ENCODE assay signal across 1 cellular context in the genomic region with DNA sequence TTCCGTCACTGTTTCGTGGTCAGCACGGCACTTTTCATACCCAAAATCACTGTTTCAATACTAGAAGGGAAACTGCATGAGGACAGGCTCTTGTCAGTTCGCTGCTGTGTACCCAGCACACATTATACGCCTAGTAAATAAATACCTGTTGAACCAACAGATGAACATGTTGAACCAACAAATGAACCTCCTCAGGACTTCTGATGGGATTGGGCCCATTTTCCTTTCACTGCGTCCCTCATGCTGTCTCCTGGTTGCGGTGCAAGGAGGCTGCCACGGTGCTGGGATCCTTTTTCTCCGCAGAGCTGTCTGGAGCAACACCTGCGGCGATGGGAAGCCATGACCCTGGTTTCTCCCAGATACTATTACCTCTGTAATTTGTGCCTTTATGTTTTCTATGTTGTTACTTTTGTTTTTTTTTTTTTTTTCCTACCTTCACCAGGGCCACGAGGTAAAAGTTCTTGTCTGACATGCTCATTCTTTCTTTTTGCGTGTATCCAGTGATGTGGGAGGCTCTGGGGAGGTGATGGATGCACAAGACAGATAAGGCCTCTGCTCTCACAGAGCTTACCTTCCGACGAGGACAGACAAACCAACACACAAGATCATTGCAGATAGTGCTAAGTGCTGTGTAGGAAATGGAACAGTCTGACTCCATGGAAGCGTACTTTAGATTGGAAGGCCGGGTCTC.
TF ChIP-seq lines count a peak whose summit lies in the region.

No MANE protein-coding gene starts in this region.

TF ChIP-seq in HepG2, 621 proteins besides CTCF, POLR2A, EP300 and RAD21 (continued from another document and continues in another):
- TF ChIP-seq, protein P1, sequence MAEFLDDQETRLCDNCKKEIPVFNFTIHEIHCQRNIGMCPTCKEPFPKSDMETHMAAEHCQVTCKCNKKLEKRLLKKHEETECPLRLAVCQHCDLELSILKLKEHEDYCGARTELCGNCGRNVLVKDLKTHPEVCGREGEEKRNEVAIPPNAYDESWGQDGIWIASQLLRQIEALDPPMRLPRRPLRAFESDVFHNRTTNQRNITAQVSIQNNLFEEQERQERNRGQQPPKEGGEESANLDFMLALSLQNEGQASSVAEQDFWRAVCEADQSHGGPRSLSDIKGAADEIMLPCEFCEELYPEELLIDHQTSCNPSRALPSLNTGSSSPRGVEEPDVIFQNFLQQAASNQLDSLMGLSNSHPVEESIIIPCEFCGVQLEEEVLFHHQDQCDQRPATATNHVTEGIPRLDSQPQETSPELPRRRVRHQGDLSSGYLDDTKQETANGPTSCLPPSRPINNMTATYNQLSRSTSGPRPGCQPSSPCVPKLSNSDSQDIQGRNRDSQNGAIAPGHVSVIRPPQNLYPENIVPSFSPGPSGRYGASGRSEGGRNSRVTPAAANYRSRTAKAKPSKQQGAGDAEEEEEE (CRISPR knock-in tag; IDR thresholded peaks at IDR 0.05; ENCODE audit: borderline replicate concordance) = peak; percentile 66; the same call in 1 of the 2 replicates
- TF ChIP-seq NR2F6 (IDR thresholded peaks at IDR 0.05) (no peak), NR2F6 (CRISPR knock-in tag; IDR thresholded peaks at IDR 0.05) (0 out of 2 replicates have a peak, but pooled peaks have one; percentile 6), RXRA (CRISPR knock-in tag; IDR thresholded peaks at IDR 0.05) (no peak), NONO (IDR thresholded peaks at IDR 0.05) (no peak), NONO (CRISPR knock-in tag; conservative IDR thresholded peaks at IDR 0.05) (peak; percentile 72), ZBTB2 (CRISPR knock-in tag; IDR thresholded peaks at IDR 0.05; ENCODE audit: low read depth) (0 out of 2 replicates have a peak, but pooled peaks have one; percentile 45), ZNF746 (CRISPR knock-in tag; IDR thresholded peaks at IDR 0.05) (0 out of 2 replicates have a peak, but pooled peaks have one; percentile 0), PAXIP1 (CRISPR knock-in tag; conservative IDR thresholded peaks at IDR 0.05) (0 out of 2 replicates have a peak, but pooled peaks have one; percentile 7), MIER3 (CRISPR knock-in tag; IDR thresholded peaks at IDR 0.05; ENCODE audit: borderline replicate concordance) (0 out of 2 replicates have a peak, but pooled peaks have one; percentile 6), ATF4 (CRISPR knock-in tag; IDR thresholded peaks at IDR 0.05) (peak in 1 of 2 experiments; percentile 28; a peak in 1 of 4 replicates), ZNF280D (CRISPR knock-in tag; IDR thresholded peaks at IDR 0.05) (peak; percentile 87; the same call in 1 of the 2 replicates), RBM22 (optimal IDR thresholded peaks at IDR 0.05; ENCODE audit: low read length) (peak; percentile 28), MAX (IDR thresholded peaks at IDR 0.05) (no peak), HDAC2 (CRISPR knock-in tag; IDR thresholded peaks at IDR 0.05) (peak; percentile 14; the same call in 1 of the 2 replicates), ZNF367 (CRISPR knock-in tag; IDR thresholded peaks at IDR 0.05; ENCODE audit: borderline replicate concordance) (no peak), HOXD1 (CRISPR knock-in tag; IDR thresholded peaks at IDR 0.05) (no peak), TFDP2 (CRISPR knock-in tag; IDR thresholded peaks at IDR 0.05) (no peak), BATF2 (CRISPR knock-in tag; IDR thresholded peaks at IDR 0.05) (0 out of 2 replicates have a peak, but pooled peaks have one; percentile 69), ZNF547 (CRISPR knock-in tag; IDR thresholded peaks at IDR 0.05) (0 out of 2 replicates have a peak, but pooled peaks have one; percentile 9), SAFB2 (CRISPR knock-in tag; IDR thresholded peaks at IDR 0.05; ENCODE audit: borderline replicate concordance, low read depth) (0 out of 2 replicates have a peak, but pooled peaks have one; percentile 15), ZNF605 (CRISPR knock-in tag; IDR thresholded peaks at IDR 0.05) (peak; percentile 76; the same call in 1 of the 2 replicates), ZNF362 (CRISPR knock-in tag; IDR thresholded peaks at IDR 0.05; ENCODE audit: borderline replicate concordance) (no peak), ZC3H13 (CRISPR knock-in tag; IDR thresholded peaks at IDR 0.05) (peak; percentile 83), ZNF737 (CRISPR knock-in tag; IDR thresholded peaks at IDR 0.05; ENCODE audit: borderline replicate concordance) (peak; percentile 68; the same call in 1 of the 2 replicates)
- TF ChIP-seq, protein P2, sequence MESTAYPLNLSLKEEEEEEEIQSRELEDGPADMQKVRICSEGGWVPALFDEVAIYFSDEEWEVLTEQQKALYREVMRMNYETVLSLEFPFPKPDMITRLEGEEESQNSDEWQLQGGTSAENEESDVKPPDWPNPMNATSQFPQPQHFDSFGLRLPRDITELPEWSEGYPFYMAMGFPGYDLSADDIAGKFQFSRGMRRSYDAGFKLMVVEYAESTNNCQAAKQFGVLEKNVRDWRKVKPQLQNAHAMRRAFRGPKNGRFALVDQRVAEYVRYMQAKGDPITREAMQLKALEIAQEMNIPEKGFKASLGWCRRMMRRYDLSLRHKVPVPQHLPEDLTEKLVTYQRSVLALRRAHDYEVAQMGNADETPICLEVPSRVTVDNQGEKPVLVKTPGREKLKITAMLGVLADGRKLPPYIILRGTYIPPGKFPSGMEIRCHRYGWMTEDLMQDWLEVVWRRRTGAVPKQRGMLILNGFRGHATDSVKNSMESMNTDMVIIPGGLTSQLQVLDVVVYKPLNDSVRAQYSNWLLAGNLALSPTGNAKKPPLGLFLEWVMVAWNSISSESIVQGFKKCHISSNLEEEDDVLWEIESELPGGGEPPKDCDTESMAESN (CRISPR knock-in tag; conservative IDR thresholded peaks at IDR 0.05) = peak; percentile 99; the same call in 1 of the 2 replicates
- TF ChIP-seq, protein P3, sequence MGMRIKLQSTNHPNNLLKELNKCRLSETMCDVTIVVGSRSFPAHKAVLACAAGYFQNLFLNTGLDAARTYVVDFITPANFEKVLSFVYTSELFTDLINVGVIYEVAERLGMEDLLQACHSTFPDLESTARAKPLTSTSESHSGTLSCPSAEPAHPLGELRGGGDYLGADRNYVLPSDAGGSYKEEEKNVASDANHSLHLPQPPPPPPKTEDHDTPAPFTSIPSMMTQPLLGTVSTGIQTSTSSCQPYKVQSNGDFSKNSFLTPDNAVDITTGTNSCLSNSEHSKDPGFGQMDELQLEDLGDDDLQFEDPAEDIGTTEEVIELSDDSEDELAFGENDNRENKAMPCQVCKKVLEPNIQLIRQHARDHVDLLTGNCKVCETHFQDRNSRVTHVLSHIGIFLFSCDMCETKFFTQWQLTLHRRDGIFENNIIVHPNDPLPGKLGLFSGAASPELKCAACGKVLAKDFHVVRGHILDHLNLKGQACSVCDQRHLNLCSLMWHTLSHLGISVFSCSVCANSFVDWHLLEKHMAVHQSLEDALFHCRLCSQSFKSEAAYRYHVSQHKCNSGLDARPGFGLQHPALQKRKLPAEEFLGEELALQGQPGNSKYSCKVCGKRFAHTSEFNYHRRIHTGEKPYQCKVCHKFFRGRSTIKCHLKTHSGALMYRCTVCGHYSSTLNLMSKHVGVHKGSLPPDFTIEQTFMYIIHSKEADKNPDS (CRISPR knock-in tag; IDR thresholded peaks at IDR 0.05) = no peak
- TF ChIP-seq, protein P4, sequence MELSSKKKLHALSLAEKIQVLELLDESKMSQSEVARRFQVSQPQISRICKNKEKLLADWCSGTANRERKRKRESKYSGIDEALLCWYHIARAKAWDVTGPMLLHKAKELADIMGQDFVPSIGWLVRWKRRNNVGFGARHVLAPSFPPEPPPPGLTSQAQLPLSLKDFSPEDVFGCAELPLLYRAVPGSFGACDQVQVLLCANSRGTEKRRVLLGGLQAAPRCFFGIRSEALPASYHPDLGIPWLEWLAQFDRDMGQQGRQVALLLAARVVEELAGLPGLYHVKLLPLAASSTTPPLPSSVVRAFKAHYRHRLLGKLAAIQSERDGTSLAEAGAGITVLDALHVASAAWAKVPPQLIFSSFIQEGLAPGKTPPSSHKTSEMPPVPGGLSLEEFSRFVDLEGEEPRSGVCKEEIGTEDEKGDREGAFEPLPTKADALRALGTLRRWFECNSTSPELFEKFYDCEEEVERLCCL (CRISPR knock-in tag; IDR thresholded peaks at IDR 0.05; ENCODE audit: borderline replicate concordance) = 0 out of 2 replicates have a peak, but pooled peaks have one; percentile 55
